Comparison of ENCODE assay signal across 1 cellular context in genomic region chr13:62510906-62511655, GRCh38.
TF ChIP-seq lines count a peak whose summit lies in the region.

No MANE protein-coding gene starts in this region.

TF ChIP-seq in IMR-90, 13 proteins besides CTCF, POLR2A, EP300 and RAD21 (continued from another document):
- TF ChIP-seq ELK1 (IDR thresholded peaks at IDR 0.05; ENCODE audit: borderline replicate concordance, low read depth, low read length) (no peak), SMC3 (IDR thresholded peaks at IDR 0.05; ENCODE audit: low read depth, low read length) (no peak), MAFK (IDR thresholded peaks at IDR 0.05; ENCODE audit: low read depth, low read length) (no peak), MAZ (IDR thresholded peaks at IDR 0.05; ENCODE audit: borderline replicate concordance, low read depth, low read length) (no peak), MXI1 (IDR thresholded peaks at IDR 0.05; ENCODE audit: borderline replicate concordance, low read depth, low read length) (no peak), USF2 (IDR thresholded peaks at IDR 0.05; ENCODE audit: low read depth, low read length) (no peak), BHLHE40 (IDR thresholded peaks at IDR 0.05; ENCODE audit: low read depth, low read length) (no peak), NFE2L2 (IDR thresholded peaks at IDR 0.05; ENCODE audit: low read depth, low read length) (no peak), RFX5 (IDR thresholded peaks at IDR 0.05; ENCODE audit: low read depth, low read length) (no peak), CEBPB (IDR thresholded peaks at IDR 0.05; ENCODE audit: low read depth, low read length) (no peak), RCOR1 (IDR thresholded peaks at IDR 0.05; ENCODE audit: insufficient replicate concordance, low read length) (no peak), CHD1 (IDR thresholded peaks at IDR 0.05; ENCODE audit: low read depth, low read length) (no peak)
